In the genomic region with DNA sequence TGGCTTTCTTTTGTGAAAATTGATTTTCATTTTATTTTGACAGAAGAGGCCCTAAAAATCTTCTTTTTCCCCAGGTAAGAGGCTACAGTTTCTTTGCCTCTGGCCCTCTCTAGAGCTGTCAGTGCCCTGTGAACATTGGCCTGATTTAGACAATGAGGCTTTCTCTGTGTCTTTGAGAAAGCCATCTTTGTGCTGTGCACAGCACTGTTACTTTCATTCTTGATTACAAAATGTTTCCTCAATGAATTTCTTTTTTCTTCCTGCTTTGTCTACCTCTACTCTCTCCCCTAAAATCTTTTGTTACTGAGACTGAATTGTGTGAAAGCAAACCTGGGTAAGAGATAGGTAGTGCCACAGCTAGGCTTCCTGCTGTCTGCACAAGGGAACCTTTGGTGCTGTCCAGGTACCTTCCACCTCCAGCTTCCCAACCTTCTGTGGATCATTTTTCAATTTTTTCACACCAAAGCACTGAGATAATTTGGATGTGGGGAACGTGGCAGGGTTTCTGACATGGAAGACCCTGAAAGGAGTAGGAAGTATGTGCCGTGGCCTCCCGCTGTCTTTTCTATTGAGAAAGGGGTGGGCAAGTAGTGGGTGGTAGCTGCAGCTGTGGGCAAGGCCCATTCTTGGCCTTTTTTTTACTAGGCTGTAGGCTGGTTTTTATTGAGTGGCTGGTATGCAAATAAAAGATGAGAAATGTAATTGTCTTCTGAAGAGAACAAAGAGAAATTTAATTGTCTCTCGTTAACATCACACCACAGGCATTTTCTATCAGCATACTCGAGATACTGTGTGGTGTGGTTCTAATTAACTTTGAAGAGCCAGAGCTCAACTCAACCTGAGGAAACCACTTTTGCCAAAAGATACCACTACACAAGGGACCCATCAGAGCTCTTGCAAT, we compare ENCODE assay signal across 2 cellular contexts.
TF ChIP-seq lines count a peak whose summit lies in the region.

No MANE protein-coding gene starts in this region.

TF ChIP-seq in IMR-90, 13 proteins besides CTCF, POLR2A, EP300 and RAD21:
- TF ChIP-seq RFX5 (IDR thresholded peaks at IDR 0.05; ENCODE audit: low read depth, low read length) = no peak
- no peak for TF ChIP-seq FOS (IDR thresholded peaks at IDR 0.05; ENCODE audit: low read depth, low read length)
- TF ChIP-seq CHD1 (IDR thresholded peaks at IDR 0.05; ENCODE audit: low read depth, low read length) = no peak
- TF ChIP-seq MAZ (IDR thresholded peaks at IDR 0.05; ENCODE audit: borderline replicate concordance, low read depth, low read length) = no peak
- TF ChIP-seq, protein P1, sequence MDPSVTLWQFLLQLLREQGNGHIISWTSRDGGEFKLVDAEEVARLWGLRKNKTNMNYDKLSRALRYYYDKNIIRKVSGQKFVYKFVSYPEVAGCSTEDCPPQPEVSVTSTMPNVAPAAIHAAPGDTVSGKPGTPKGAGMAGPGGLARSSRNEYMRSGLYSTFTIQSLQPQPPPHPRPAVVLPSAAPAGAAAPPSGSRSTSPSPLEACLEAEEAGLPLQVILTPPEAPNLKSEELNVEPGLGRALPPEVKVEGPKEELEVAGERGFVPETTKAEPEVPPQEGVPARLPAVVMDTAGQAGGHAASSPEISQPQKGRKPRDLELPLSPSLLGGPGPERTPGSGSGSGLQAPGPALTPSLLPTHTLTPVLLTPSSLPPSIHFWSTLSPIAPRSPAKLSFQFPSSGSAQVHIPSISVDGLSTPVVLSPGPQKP (IDR thresholded peaks at IDR 0.05; ENCODE audit: borderline replicate concordance, low read depth, low read length) = no peak
- TF ChIP-seq MXI1 (IDR thresholded peaks at IDR 0.05; ENCODE audit: borderline replicate concordance, low read depth, low read length) = no peak
- TF ChIP-seq MAFK (IDR thresholded peaks at IDR 0.05; ENCODE audit: low read depth, low read length) = no peak
- no peak for TF ChIP-seq NFE2L2 (IDR thresholded peaks at IDR 0.05; ENCODE audit: low read depth, low read length)
- no peak for TF ChIP-seq CEBPB (IDR thresholded peaks at IDR 0.05; ENCODE audit: low read depth, low read length)
- TF ChIP-seq, protein P2, sequence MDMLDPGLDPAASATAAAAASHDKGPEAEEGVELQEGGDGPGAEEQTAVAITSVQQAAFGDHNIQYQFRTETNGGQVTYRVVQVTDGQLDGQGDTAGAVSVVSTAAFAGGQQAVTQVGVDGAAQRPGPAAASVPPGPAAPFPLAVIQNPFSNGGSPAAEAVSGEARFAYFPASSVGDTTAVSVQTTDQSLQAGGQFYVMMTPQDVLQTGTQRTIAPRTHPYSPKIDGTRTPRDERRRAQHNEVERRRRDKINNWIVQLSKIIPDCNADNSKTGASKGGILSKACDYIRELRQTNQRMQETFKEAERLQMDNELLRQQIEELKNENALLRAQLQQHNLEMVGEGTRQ (IDR thresholded peaks at IDR 0.05; ENCODE audit: low read depth, low read length) = no peak

TF ChIP-seq in GM12878, 131 proteins besides CTCF, POLR2A, EP300 and RAD21:
- TF ChIP-seq BCL11A (IDR thresholded peaks at IDR 0.05; ENCODE audit: low read depth, low read length) (peak; percentile 17; the same call in 1 of the 2 replicates), ATF7 (IDR thresholded peaks at IDR 0.05; ENCODE audit: low read depth) (peak; percentile 37; the same call in 1 of the 2 replicates), SMAD5 (IDR thresholded peaks at IDR 0.05; ENCODE audit: low read depth) (no peak), NBN (IDR thresholded peaks at IDR 0.05) (0 out of 2 replicates have a peak, but pooled peaks have one; percentile 30), ZNF207 (IDR thresholded peaks at IDR 0.05; ENCODE audit: borderline replicate concordance) (no peak), BHLHE40 (IDR thresholded peaks at IDR 0.05; ENCODE audit: borderline replicate concordance in 1 of 2, low read depth in 2 of 2, low read length in 1 of 2) (peak; percentile 10 to 65; a peak in 1 of 4 replicates), IKZF2 (IDR thresholded peaks at IDR 0.05) (peak in 1 of 2 experiments; percentile 39; a peak in 2 of 4 replicates), ZNF384 (IDR thresholded peaks at IDR 0.05; ENCODE audit: borderline replicate concordance, low read depth, low read length) (peak; percentile 56; the same call in 1 of the 2 replicates), IKZF1 (conservative IDR thresholded peaks at IDR 0.05) (peak; percentile 28), MTA2 (IDR thresholded peaks at IDR 0.05; ENCODE audit: low read depth) (peak; percentile 96), SUPT20H (IDR thresholded peaks at IDR 0.05; ENCODE audit: borderline replicate concordance, control insufficient read depth, low read depth, low read length) (no peak), PAX5 (IDR thresholded peaks at IDR 0.05; ENCODE audit: borderline replicate concordance, low read depth, low read length) (no peak), CBX3 (IDR thresholded peaks at IDR 0.05; ENCODE audit: borderline replicate concordance, low read depth) (no peak), YY1 (IDR thresholded peaks at IDR 0.05; ENCODE audit: low read depth, low read length) (peak; percentile 51; the same call in 1 of the 2 replicates), ZBED1 (IDR thresholded peaks at IDR 0.05; ENCODE audit: borderline replicate concordance) (no peak), MTA3 (IDR thresholded peaks at IDR 0.05; ENCODE audit: borderline replicate concordance, low read length) (0 out of 2 replicates have a peak, but pooled peaks have one; percentile 22)
- TF ChIP-seq, protein P3, sequence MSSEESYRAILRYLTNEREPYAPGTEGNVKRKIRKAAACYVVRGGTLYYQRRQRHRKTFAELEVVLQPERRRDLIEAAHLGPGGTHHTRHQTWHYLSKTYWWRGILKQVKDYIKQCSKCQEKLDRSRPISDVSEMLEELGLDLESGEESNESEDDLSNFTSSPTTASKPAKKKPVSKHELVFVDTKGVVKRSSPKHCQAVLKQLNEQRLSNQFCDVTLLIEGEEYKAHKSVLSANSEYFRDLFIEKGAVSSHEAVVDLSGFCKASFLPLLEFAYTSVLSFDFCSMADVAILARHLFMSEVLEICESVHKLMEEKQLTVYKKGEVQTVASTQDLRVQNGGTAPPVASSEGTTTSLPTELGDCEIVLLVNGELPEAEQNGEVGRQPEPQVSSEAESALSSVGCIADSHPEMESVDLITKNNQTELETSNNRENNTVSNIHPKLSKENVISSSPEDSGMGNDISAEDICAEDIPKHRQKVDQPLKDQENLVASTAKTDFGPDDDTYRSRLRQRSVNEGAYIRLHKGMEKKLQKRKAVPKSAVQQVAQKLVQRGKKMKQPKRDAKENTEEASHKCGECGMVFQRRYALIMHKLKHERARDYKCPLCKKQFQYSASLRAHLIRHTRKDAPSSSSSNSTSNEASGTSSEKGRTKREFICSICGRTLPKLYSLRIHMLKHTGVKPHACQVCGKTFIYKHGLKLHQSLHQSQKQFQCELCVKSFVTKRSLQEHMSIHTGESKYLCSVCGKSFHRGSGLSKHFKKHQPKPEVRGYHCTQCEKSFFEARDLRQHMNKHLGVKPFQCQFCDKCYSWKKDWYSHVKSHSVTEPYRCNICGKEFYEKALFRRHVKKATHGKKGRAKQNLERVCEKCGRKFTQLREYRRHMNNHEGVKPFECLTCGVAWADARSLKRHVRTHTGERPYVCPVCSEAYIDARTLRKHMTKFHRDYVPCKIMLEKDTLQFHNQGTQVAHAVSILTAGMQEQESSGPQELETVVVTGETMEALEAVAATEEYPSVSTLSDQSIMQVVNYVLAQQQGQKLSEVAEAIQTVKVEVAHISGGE (CRISPR knock-in tag; IDR thresholded peaks at IDR 0.05) = no peak
- TF ChIP-seq, protein P4, sequence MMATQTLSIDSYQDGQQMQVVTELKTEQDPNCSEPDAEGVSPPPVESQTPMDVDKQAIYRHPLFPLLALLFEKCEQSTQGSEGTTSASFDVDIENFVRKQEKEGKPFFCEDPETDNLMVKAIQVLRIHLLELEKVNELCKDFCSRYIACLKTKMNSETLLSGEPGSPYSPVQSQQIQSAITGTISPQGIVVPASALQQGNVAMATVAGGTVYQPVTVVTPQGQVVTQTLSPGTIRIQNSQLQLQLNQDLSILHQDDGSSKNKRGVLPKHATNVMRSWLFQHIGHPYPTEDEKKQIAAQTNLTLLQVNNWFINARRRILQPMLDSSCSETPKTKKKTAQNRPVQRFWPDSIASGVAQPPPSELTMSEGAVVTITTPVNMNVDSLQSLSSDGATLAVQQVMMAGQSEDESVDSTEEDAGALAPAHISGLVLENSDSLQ (IDR thresholded peaks at IDR 0.05) = peak; percentile 75
- TF ChIP-seq, protein P2 (IDR thresholded peaks at IDR 0.05; ENCODE audit: borderline replicate concordance, low read depth, low read length) = no peak
